Comparison of ENCODE assay signal across 8 cellular contexts in genomic region chr16:52068447-52069074, GRCh38.
DNase-seq lines count a peak whose midpoint lies in the region; ATAC-seq and TF ChIP-seq lines count a peak whose summit lies in the region.

No MANE protein-coding gene starts in this region.

- no peaks in the 10 kb centered on the region for H3K36me3 ChIP-seq in liver (ENCODE audit: control insufficient read depth in 4 of 4, insufficient read depth in 3 of 4, low read depth in 1 of 4, low read length in 3 of 4)

- WGBS in liver, result 15% methylated on average over 8 of the region's 8 CpGs

- peaks cover 33% of the 10 kb centered on the region for H3K4me1 Mint-ChIP-seq in brain
- H3K4me1 Mint-ChIP-seq in activated T-helper 17 cell treated with anti-CD3 and anti-CD28 coated beads, Interleukin-2, amount 50 U/mL, for 72 hours, result no peaks in the 10 kb centered on the region

- peak overlapping the region in 2 of 5 experiments; percentile 2 to 29 for H3K27ac Mint-ChIP-seq in brain
- H3K27ac Mint-ChIP-seq in activated T-helper 17 cell treated with anti-CD3 and anti-CD28 coated beads, Interleukin-2, amount 50 U/mL, for 72 hours, result no peak overlapping the region

- H3K4me1 ChIP-seq in liver (ENCODE audit: control insufficient read depth in 4 of 4, insufficient read depth in 4 of 4, low read length in 3 of 4), result peaks cover 0 to 12% (median 7%) of the 10 kb centered on the region in 4 donors

- H3K36me3 Mint-ChIP-seq in brain, result no peaks in the 10 kb centered on the region
- no peaks in the 10 kb centered on the region for H3K36me3 Mint-ChIP-seq in activated T-helper 17 cell treated with anti-CD3 and anti-CD28 coated beads, Interleukin-2, amount 50 U/mL, for 72 hours (ENCODE audit: low read depth)

- H3K27me3 ChIP-seq in liver (ENCODE audit: control insufficient read depth in 4 of 4, insufficient read depth in 4 of 4, low read length in 3 of 4), result no peaks in the 10 kb centered on the region

- peaks cover 0 to 4% (median under 1%) of the 10 kb centered on the region in 4 donors for H3K9me3 ChIP-seq in liver (ENCODE audit: control insufficient read depth in 4 of 4, low read length in 3 of 4)

- no peak overlapping the region for H3K9ac ChIP-seq in liver (ENCODE audit: low read depth in 1 of 2, low read length in 2 of 2)

- DNase-seq in D341Med (ENCODE audit: low spot score), result peak; percentile 48
- peak; percentile 78 for DNase-seq in NCI-H146 (lab: John Stamatoyannopoulos, UW)
- no peak for DNase-seq in cortex of kidney (lab: John Stamatoyannopoulos, UW)
- no peak for DNase-seq in dedifferentiated amniotic fluid mesenchymal stem cell (ENCODE audit: extremely low spot score)
- no peak for DNase-seq in NK-92 (lab: John Stamatoyannopoulos, UW; ENCODE audit: unreplicated experiment)

- H3K4me3 Mint-ChIP-seq in brain, result peak overlapping the region in 1 of 5 experiments; percentile 4
- no peak overlapping the region for H3K4me3 Mint-ChIP-seq in activated T-helper 17 cell treated with anti-CD3 and anti-CD28 coated beads, Interleukin-2, amount 50 U/mL, for 72 hours

- H3K27me3 Mint-ChIP-seq in brain, result peaks cover 2% of the 10 kb centered on the region
- peaks cover 3% of the 10 kb centered on the region for H3K27me3 Mint-ChIP-seq in activated T-helper 17 cell treated with anti-CD3 and anti-CD28 coated beads, Interleukin-2, amount 50 U/mL, for 72 hours

- TF ChIP-seq CTCF in brain (conservative IDR thresholded peaks at IDR 0.05) (peak; percentile 76 to 83), liver (IDR thresholded peaks at IDR 0.05; ENCODE audit: low read depth, low read length, missing input control) (peak; percentile 47)

- no peak for ATAC-seq in activated T-helper 17 cell treated with anti-CD3 and anti-CD28 coated beads, Interleukin-2, amount 50 U/mL, for 72 hours (replicated peaks)

- peak; percentile 85 to 89 for TF ChIP-seq RAD21 in liver (IDR thresholded peaks at IDR 0.05)

- no peak overlapping the region for H3K4me3 ChIP-seq in liver (ENCODE audit: low read depth in 1 of 3, low read length in 3 of 3)

- H3K9me3 Mint-ChIP-seq in brain, result peaks cover 4 to 18% (median 6%) of the 10 kb centered on the region in 5 experiments
- peaks cover 6% of the 10 kb centered on the region for H3K9me3 Mint-ChIP-seq in activated T-helper 17 cell treated with anti-CD3 and anti-CD28 coated beads, Interleukin-2, amount 50 U/mL, for 72 hours

- no peak overlapping the region for H3K27ac ChIP-seq in liver (ENCODE audit: low read depth in 1 of 2, low read length in 2 of 2)

TF ChIP-seq in liver, 16 proteins besides CTCF, POLR2A, EP300 and RAD21:
- peak; percentile 23 to 37 for TF ChIP-seq HNF4A (conservative IDR thresholded peaks at IDR 0.05)
- no peak for TF ChIP-seq FOXA2 (IDR thresholded peaks at IDR 0.05)

Comparison
In these comparisons a context has a peak if more than half of its experiments do, and no peak if none do; other contexts are left out.
1. DNase-seq: peak in D341Med (single experiment) and NCI-H146 (single experiment); none in cortex of kidney (single experiment), dedifferentiated amniotic fluid mesenchymal stem cell (single experiment) and NK-92 (single experiment).